Comparison of ENCODE assay signal across 26 cellular contexts in genomic region chr6:837380-837779, GRCh38.
DNase-seq lines count a peak whose midpoint lies in the region; ATAC-seq, FAIRE-seq and TF ChIP-seq lines count a peak whose summit lies in the region.
"Had no signal": no experiment of that assay in that cellular context is flagged by ENCODE, and none has a peak within 500 bp of the region (broad histone marks: within the 10 kb centered on the region; RNA-seq: fewer than 3 reads in every experiment).

No MANE protein-coding gene starts in this region.

- no peaks in the 10 kb centered on the region for H3K4me1 ChIP-seq in breast epithelium

- TF ChIP-seq POLR2A in breast epithelium (IDR thresholded peaks at IDR 0.05), result no peak

- peaks cover 16% of the 10 kb centered on the region for H3K9me3 Mint-ChIP-seq in MCF 10A (ENCODE audit: unreplicated experiment)

- no peak overlapping the region for H3K27ac Mint-ChIP-seq in MCF 10A (ENCODE audit: low read depth, unreplicated experiment)

- H3K4me1 Mint-ChIP-seq in MCF 10A (ENCODE audit: insufficient read depth, unreplicated experiment), result peaks cover 20% of the 10 kb centered on the region

- BruUV-seq in MCF 10A (replicated peaks; lab: Mats Ljungman, UMichigan), result no TSS peak

- POLR2A ChIA-PET in MCF 10A (lab: Yijun Ruan, JAX), result interaction anchor here (0.6 to 0.7 kb wide), 3 partner anchors 9 to 64 kb away, joined by 3 to 4 read pairs (median 3); no protein-coding TSS in a partner anchor

- no peak for FAIRE-seq in frontal cortex (lab: Jason Lieb, UNC)
- FAIRE-seq: D721Med, GM18507, HTR-8/SVneo had no signal

- DNase-seq in MCF 10A (ENCODE audit: unreplicated experiment), result peak; percentile 69
- DNase-seq in breast epithelium (ENCODE audit: low spot score in 2 of 2), result no peak
- DNase-seq in choroid plexus epithelial cell (ENCODE audit: low read depth), result peak; percentile 31
- DNase-seq in left lobe of liver (ENCODE audit: low spot score), result no peak
- DNase-seq in frontal cortex (ENCODE audit: low spot score in 2 of 2), result no peak
- DNase-seq in COLO668 (lab: John Stamatoyannopoulos, UW; ENCODE audit: unreplicated experiment), result no peak
- no peak for DNase-seq in SIG-M5 treated with dmso at 0.1 percent for 504 hours (lab: John Stamatoyannopoulos, UW; ENCODE audit: unreplicated experiment)
- DNase-seq in HK-2 (ENCODE audit: unreplicated experiment), result no peak
- DNase-seq: DMS53, GDM1, GOT3, HCEC 1CT, IMR-90, NCI-H1694, NCI-H2081, NCI-H2171, NCI-H446, NCI-H526 treated with DMSO at 0.1 percent for 48 hours, SIG-M5 had no signal

- H3K27me3 Mint-ChIP-seq in MCF 10A (ENCODE audit: insufficient read depth, unreplicated experiment), result no peaks in the 10 kb centered on the region

- intact Hi-C loops in MCF 10A (cut with micrococcal nuclease), result no loop called here
- intact Hi-C loops in breast epithelium (cut with DNase I; ENCODE audit: low total_unique reads), result no loop called here

- H3K4me3 ChIP-seq in breast epithelium (no peak overlapping the region), choroid plexus epithelial cell (ENCODE audit: low read depth, low read length) (no peak overlapping the region)

- no peaks in the 10 kb centered on the region for H3K36me3 ChIP-seq in breast epithelium

- H3K9me3 ChIP-seq in breast epithelium, result peaks cover 0 to 6% of the 10 kb centered on the region in 2 donors

- H3K27ac ChIP-seq in breast epithelium, result no peak overlapping the region
- H3K27ac ChIP-seq: 22Rv1, C4-2B, KMS-11 had no signal

- no peaks in the 10 kb centered on the region for H3K27me3 ChIP-seq in breast epithelium

- CTCF ChIA-PET in MCF 10A (lab: Yijun Ruan, JAX), result interaction anchor here (1.1 kb wide), 1 partner anchor 115 kb away, joined by 3 read pairs; no protein-coding TSS in a partner anchor

- no peak for TF ChIP-seq CTCF in MCF 10A (IDR thresholded peaks at IDR 0.05; ENCODE audit: unreplicated experiment)
- TF ChIP-seq CTCF in breast epithelium (IDR thresholded peaks at IDR 0.05), result no peak
- TF ChIP-seq CTCF in choroid plexus epithelial cell (conservative IDR thresholded peaks at IDR 0.05; ENCODE audit: low read depth, low read length), result no peak

- no peak overlapping the region for H3K4me3 Mint-ChIP-seq in MCF 10A (ENCODE audit: unreplicated experiment)

- peak; percentile 66 for ATAC-seq in left lobe of liver
- ATAC-seq: SK-N-SH treated with all-trans-retinoic acid at 6 μM for 48 hours had no signal

- no peaks in the 10 kb centered on the region for H3K36me3 Mint-ChIP-seq in MCF 10A (ENCODE audit: insufficient read depth, unreplicated experiment)

Comparison
In these comparisons a context has a peak if more than half of its experiments do, and no peak if none do; other contexts are left out.
1. DNase-seq: peak in MCF 10A (single experiment) and choroid plexus epithelial cell (single experiment); none in breast epithelium (0 of 2), left lobe of liver (single experiment), frontal cortex (0 of 2), COLO668 (single experiment), SIG-M5 treated with dmso at 0.1 percent for 504 hours (single experiment) and HK-2 (single experiment).